23 cellular contexts compared by ENCODE assay signal in the genomic region with DNA sequence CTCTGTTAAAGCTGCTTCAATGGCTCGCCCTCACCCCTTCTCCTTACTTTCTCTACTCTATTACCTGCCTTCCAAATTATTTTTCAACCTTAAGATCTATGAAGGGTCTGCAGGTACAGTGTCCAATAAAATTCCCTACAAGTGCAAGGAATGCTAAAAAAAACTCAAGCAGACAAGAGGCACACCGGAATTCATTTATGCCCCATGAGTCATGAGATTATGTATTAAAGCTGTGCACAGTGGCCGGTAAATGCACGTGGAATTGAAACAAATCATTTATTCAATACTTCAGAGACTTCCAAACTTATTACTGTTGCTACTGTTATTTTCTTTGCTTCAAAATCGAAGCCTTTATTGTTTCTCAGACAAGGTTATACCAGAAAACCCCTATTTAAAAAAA.
A peak's percentile ranks its signal among the peaks of the same experiment; 100 is the strongest.
DNase-seq lines count a peak whose midpoint lies in the region; ATAC-seq and TF ChIP-seq lines count a peak whose summit lies in the region.
"Had no signal": no experiment of that assay in that cellular context is flagged by ENCODE, and none has a peak within 500 bp of the region (broad histone marks: within the 10 kb centered on the region; RNA-seq: fewer than 3 reads in every experiment).

No MANE protein-coding gene starts in this region.

- H2AK5ac ChIP-seq in mesenchymal stem cell (ENCODE audit: low read length, severe bottlenecking) = peak overlapping the region; percentile 78

- H4K91ac ChIP-seq in mesenchymal stem cell (ENCODE audit: low read length) = no peak overlapping the region

- H4K8ac ChIP-seq in mesenchymal stem cell (ENCODE audit: low read length) = no peak overlapping the region

- no peaks in the 10 kb centered on the region for H3K36me3 ChIP-seq in mesenchymal stem cell (ENCODE audit: control insufficient read depth in 1 of 2, insufficient read depth in 2 of 2, low read depth in 1 of 2, low read length in 2 of 2)
- H3K36me3 ChIP-seq: BLaER1 had no signal

- H3K27me3 ChIP-seq in mesenchymal stem cell (ENCODE audit: control insufficient read depth in 1 of 2, insufficient read depth in 1 of 2, low read length in 2 of 2) = no peaks in the 10 kb centered on the region
- H3K27me3 ChIP-seq: BLaER1 had no signal

- peak; percentile 36 for DNase-seq in NCI-H82 (lab: John Stamatoyannopoulos, UW)
- DNase-seq in NCI-H82 treated with DMSO at 0.1 percent for 48 hours (lab: John Stamatoyannopoulos, UW; ENCODE audit: unreplicated experiment) = no peak
- DNase-seq in mesenchymal stem cell = no peak
- no peak for DNase-seq in pons (ENCODE audit: low spot score)
- DNase-seq in NCI-H2171 treated with DMSO at 0.1 percent for 48 hours (lab: John Stamatoyannopoulos, UW) = no peak
- no peak for DNase-seq in NCI-H446 (lab: John Stamatoyannopoulos, UW)
- DNase-seq in AG20443 (ENCODE audit: low spot score) = no peak
- DNase-seq: CD4-positive, CD25-positive, alpha-beta regulatory T cell; DMS153; GOT3; KBM-7; MV-4-11; NCI-H1105; NCI-H1436 treated with DMSO at 0.1 percent for 48 hours; NCI-H187 treated with DMSO at 0.1 percent for 48 hours; NCI-H524 treated with DMSO at 0.1 percent for 48 hours; SHP77 had no signal

- H2BK120ac ChIP-seq in mesenchymal stem cell (ENCODE audit: low read depth, low read length) = no peak overlapping the region

- no peak overlapping the region for H2BK5ac ChIP-seq in mesenchymal stem cell (ENCODE audit: low read depth, low read length, poor library complexity, severe bottlenecking)

- no peak overlapping the region for H2BK12ac ChIP-seq in mesenchymal stem cell (ENCODE audit: low read length in 2 of 2)

- H3K18ac ChIP-seq in mesenchymal stem cell (ENCODE audit: low read depth in 1 of 2, low read length in 2 of 2) = no peak overlapping the region

- peaks cover 5% of the 10 kb centered on the region for H3K4me1 ChIP-seq in mesenchymal stem cell (ENCODE audit: control insufficient read depth, insufficient read depth, low read depth, low read length)
- H3K4me1 ChIP-seq: BLaER1 had no signal

- no peak overlapping the region for H2BK15ac ChIP-seq in mesenchymal stem cell (ENCODE audit: low read depth, poor library complexity, severe bottlenecking)

- H3K14ac ChIP-seq in mesenchymal stem cell (ENCODE audit: low read length in 2 of 2) = no peak overlapping the region

- no peak overlapping the region for H3K4me2 ChIP-seq in mesenchymal stem cell (ENCODE audit: low read length, poor library complexity, severe bottlenecking)
- H3K4me2 ChIP-seq: BLaER1 had no signal

- H3K27ac ChIP-seq in mesenchymal stem cell (ENCODE audit: low read length, poor library complexity, severe bottlenecking) = no peak overlapping the region
- H3K27ac ChIP-seq: 22Rv1, BLaER1, RWPE1 had no signal

- no peak overlapping the region for H3K4me3 ChIP-seq in mesenchymal stem cell (ENCODE audit: insufficient read depth in 1 of 2, low read depth in 1 of 2, low read length in 2 of 2)
- H3K4me3 ChIP-seq: BLaER1 had no signal

- WGBS in mesenchymal stem cell = 78% methylated on average over 4 of the region's 5 CpGs

- H3K79me1 ChIP-seq in mesenchymal stem cell (replicated peaks; ENCODE audit: low read length, poor library complexity, severe bottlenecking) = no peaks in the 10 kb centered on the region

- no peak overlapping the region for H3K23ac ChIP-seq in mesenchymal stem cell (ENCODE audit: low read length in 2 of 2)

- no peak overlapping the region for H3K9ac ChIP-seq in mesenchymal stem cell (ENCODE audit: low read length)
- H3K9ac ChIP-seq: BLaER1 had no signal

- peak; percentile 32; the same call in 1 of the 3 replicates for ATAC-seq in SK-N-SH treated with all-trans-retinoic acid at 6 μM for 48 hours
- ATAC-seq: HCT116, Panc1 had no signal

- no peaks in the 10 kb centered on the region for H3K9me3 ChIP-seq in mesenchymal stem cell (ENCODE audit: control insufficient read depth, low read length)
- H3K9me3 ChIP-seq: BLaER1 had no signal

- H3K4ac ChIP-seq in mesenchymal stem cell (ENCODE audit: low read depth in 1 of 2, low read length in 2 of 2) = no peak overlapping the region

- H2AFZ ChIP-seq in mesenchymal stem cell (ENCODE audit: low read depth, low read length) = no peak overlapping the region

TF ChIP-seq in SK-N-SH treated with all-trans-retinoic acid at 6 μM for 48 hours, 23 proteins besides CTCF, POLR2A, EP300 and RAD21:
- no peak for TF ChIP-seq TOX (CRISPR knock-in tag; IDR thresholded peaks at IDR 0.05; ENCODE audit: borderline replicate concordance)
- no peak for TF ChIP-seq CSDC2 (CRISPR knock-in tag; IDR thresholded peaks at IDR 0.05)
- no peak for TF ChIP-seq TCF4 (CRISPR knock-in tag; IDR thresholded peaks at IDR 0.05; ENCODE audit: borderline replicate concordance)
- TF ChIP-seq, protein P1, sequence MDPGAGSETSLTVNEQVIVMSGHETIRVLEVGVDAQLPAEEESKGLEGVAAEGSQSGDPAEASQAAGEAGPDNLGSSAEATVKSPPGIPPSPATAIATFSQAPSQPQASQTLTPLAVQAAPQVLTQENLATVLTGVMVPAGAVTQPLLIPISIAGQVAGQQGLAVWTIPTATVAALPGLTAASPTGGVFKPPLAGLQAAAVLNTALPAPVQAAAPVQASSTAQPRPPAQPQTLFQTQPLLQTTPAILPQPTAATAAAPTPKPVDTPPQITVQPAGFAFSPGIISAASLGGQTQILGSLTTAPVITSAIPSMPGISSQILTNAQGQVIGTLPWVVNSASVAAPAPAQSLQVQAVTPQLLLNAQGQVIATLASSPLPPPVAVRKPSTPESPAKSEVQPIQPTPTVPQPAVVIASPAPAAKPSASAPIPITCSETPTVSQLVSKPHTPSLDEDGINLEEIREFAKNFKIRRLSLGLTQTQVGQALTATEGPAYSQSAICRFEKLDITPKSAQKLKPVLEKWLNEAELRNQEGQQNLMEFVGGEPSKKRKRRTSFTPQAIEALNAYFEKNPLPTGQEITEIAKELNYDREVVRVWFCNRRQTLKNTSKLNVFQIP (CRISPR knock-in tag; IDR thresholded peaks at IDR 0.05; ENCODE audit: borderline replicate concordance, low read depth) = no peak
- TF ChIP-seq ZNF8 (CRISPR knock-in tag; IDR thresholded peaks at IDR 0.05) = no peak
- TF ChIP-seq ZFP3 (CRISPR knock-in tag; IDR thresholded peaks at IDR 0.05) = no peak
- TF ChIP-seq SNAI2 (CRISPR knock-in tag; IDR thresholded peaks at IDR 0.05) = no peak
- TF ChIP-seq PPARA (CRISPR knock-in tag; IDR thresholded peaks at IDR 0.05; ENCODE audit: borderline replicate concordance) = no peak
